In the genomic region with DNA sequence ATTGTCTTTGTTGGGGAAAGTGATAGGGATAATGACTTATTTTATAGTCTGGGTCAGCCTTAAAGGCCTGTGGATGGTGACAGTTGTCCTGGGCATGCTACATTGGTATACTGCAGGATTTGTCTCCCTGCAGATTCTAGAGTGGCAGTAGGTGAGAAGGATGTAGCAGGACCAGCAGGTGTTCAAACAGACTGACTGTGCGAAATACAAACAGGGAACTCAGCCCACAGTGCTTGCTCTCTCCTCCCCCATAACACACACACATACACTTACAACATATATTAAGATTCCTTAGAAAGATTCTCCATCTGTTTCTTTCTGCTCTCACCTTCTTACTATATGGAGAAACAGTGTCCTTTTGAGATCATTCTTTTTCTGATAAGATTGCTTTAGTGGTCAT, we compare ENCODE assay signal across 14 cellular contexts.
"Had no signal": no experiment of that assay in that cellular context is flagged by ENCODE, and none has a peak within 500 bp of the region (broad histone marks: within the 10 kb centered on the region; RNA-seq: fewer than 3 reads in every experiment).

No MANE protein-coding gene starts in this region.

- H3K4me3 ChIP-seq: gastrocnemius medialis, heart left ventricle had no signal

- H3K9me3 ChIP-seq: gastrocnemius medialis, heart left ventricle, neutrophil had no signal

- H3K36me3 ChIP-seq: gastrocnemius medialis, heart left ventricle, neutrophil, WERI-Rb-1 had no signal

- DNase-seq: activated CD4-positive, alpha-beta memory T cell treated with anti-CD3 and anti-CD28 coated beads for 36 hours; activated CD4-positive, alpha-beta T cell treated with anti-CD3 and anti-CD28 coated beads for 36 hours; activated CD8-positive, alpha-beta memory T cell treated with anti-CD3 and anti-CD28 coated beads, Interleukin-2, amount 10 ng/mL, durations not matched to agents 7 days and 5 days; activated naive CD4-positive, alpha-beta T cell treated with anti-CD3 and anti-CD28 coated beads, Interleukin-2, amount 10 ng/mL, durations not matched to agents 7 days and 5 days; activated T-cell treated with anti-CD3 and anti-CD28 coated beads, Interleukin-2, amount 50 U/mL, for 1 hour; endodermal cell; gastrocnemius medialis; heart left ventricle; immature natural killer cell; mesendoderm; natural killer cell; WERI-Rb-1 had no signal

- ATAC-seq: activated CD4-positive, alpha-beta T cell treated with anti-CD3 and anti-CD28 coated beads for 36 hours; activated CD8-positive, alpha-beta memory T cell treated with anti-CD3 and anti-CD28 coated beads, Interleukin-2, amount 10 ng/mL, durations not matched to agents 7 days and 5 days; gastrocnemius medialis; heart left ventricle; natural killer cell; stimulated activated memory B cell treated with anti-CD40 and anti-IgM and Interleukin-4, amounts not matched to agents 10 μg/mL and 1 μg/mL and 100 μg/mL, for 72 hours had no signal
